8 cellular contexts compared by ENCODE assay signal in genomic region chr1:2786329-2787162, GRCh38. TPM values are rescaled to one million over a fixed set of nuclear protein-coding genes. Genes with fewer than 3 reads are reported as not detected.
DNase-seq lines count a peak whose midpoint lies in the region; ATAC-seq and TF ChIP-seq lines count a peak whose summit lies in the region.

No MANE protein-coding gene starts in this region.

- H3K4me1 ChIP-seq in smooth muscle cell (ENCODE audit: low read depth) = no peaks in the 10 kb centered on the region

- H2AFZ ChIP-seq in smooth muscle cell (ENCODE audit: low read depth) = no peak overlapping the region

- H3K79me2 ChIP-seq in smooth muscle cell (ENCODE audit: low read depth) = no peaks in the 10 kb centered on the region

- no peaks in the 10 kb centered on the region for H3F3A ChIP-seq in smooth muscle cell (ENCODE audit: low read depth)

- H4K20me1 ChIP-seq in smooth muscle cell (ENCODE audit: low read depth) = no peaks in the 10 kb centered on the region

- H3K4me2 ChIP-seq in smooth muscle cell = no peak overlapping the region

- DNase-seq in RPMI8226 (peak; percentile 70), kidney tubule cell (ENCODE audit: low spot score) (peak; percentile 8), smooth muscle cell (lab: John Stamatoyannopoulos, UW; ENCODE audit: unreplicated experiment) (no peak)
- peak; percentile 46 to 77 (median 72) for DNase-seq in activated naive CD4-positive, alpha-beta T cell (lab: John Stamatoyannopoulos, UW)
- DNase-seq in stimulated activated CD8-positive, alpha-beta memory T cell treated with anti-CD3 and anti-CD28 coated beads, Interleukin-12 subunit alpha, Interleukin-12 subunit beta, amount 100 ng/mL, for 24 hours (ENCODE audit: extremely low read depth) = peak; percentile 31

- ATAC-seq in HG03159 (IDR thresholded peaks at IDR 0.05; ENCODE audit: unreplicated experiment) (no peak), GM19452 (IDR thresholded peaks at IDR 0.05; ENCODE audit: unreplicated experiment) (no peak)

- no peak overlapping the region for H3K4me3 ChIP-seq in smooth muscle cell

- TF ChIP-seq CTCF in GM12874 (IDR thresholded peaks at IDR 0.05; ENCODE audit: insufficient read depth, low read depth, low read length) = peak; percentile 52
- no peak for TF ChIP-seq CTCF in smooth muscle cell (IDR thresholded peaks at IDR 0.05; ENCODE audit: borderline replicate concordance, insufficient read depth, poor library complexity, severe bottlenecking)

- no peak overlapping the region for H3K27ac ChIP-seq in smooth muscle cell (ENCODE audit: low read depth)

- no peaks in the 10 kb centered on the region for H3K27me3 ChIP-seq in smooth muscle cell (ENCODE audit: low read depth)

- no peaks in the 10 kb centered on the region for H3K36me3 ChIP-seq in smooth muscle cell (ENCODE audit: low read depth)

- WGBS in smooth muscle cell (ENCODE audit: low lambda C conversion rate) = 73% methylated on average over 25 of the region's 27 CpGs

- H3K9ac ChIP-seq in smooth muscle cell (ENCODE audit: low read depth) = no peak overlapping the region

- peaks cover 10% of the 10 kb centered on the region for H3K9me3 ChIP-seq in smooth muscle cell (replicated peaks; ENCODE audit: low read depth)

RNA-seq across cellular contexts. Expression of gene TTC34, which starts 14.9 kb away (rescaled TPM):
- total RNA-seq in smooth muscle cell = 0.04 TPM in 1 of 2 replicates, not detected in the other
- 0.01 TPM in 1 of 2 replicates, not detected in the other for polyA plus RNA-seq in smooth muscle cell
